Comparison of ENCODE assay signal across 8 cellular contexts in genomic region chr6:26597389-26597766, GRCh38. TPM values are rescaled to one million over a fixed set of nuclear protein-coding genes. Genes with fewer than 3 reads are reported as not detected.
DNase-seq lines count a peak whose midpoint lies in the region; ATAC-seq and TF ChIP-seq lines count a peak whose summit lies in the region.

No MANE protein-coding gene starts in this region.

- no peak for TF ChIP-seq POLR2A in gastrocnemius medialis (IDR thresholded peaks at IDR 0.05)

- peak overlapping the region; percentile 81 for H2AFZ ChIP-seq in DND-41 (ENCODE audit: low read depth, low read length)

- H3K4me2 ChIP-seq in DND-41 (ENCODE audit: insufficient read depth, low read length) = peak overlapping the region; percentile 93

- no peaks in the 10 kb centered on the region for H3K9me3 Mint-ChIP-seq in type B pancreatic cell
- no peaks in the 10 kb centered on the region for H3K9me3 Mint-ChIP-seq in activated naive CD8-positive, alpha-beta T cell treated with anti-CD3 and anti-CD28 coated beads for 36 hours

- H3K36me3 ChIP-seq in DND-41 (ENCODE audit: insufficient read depth, low read length) (peaks cover 24% of the 10 kb centered on the region), SJCRH30 (peaks cover 17% of the 10 kb centered on the region), gastrocnemius medialis (peaks cover 0 to 26% of the 10 kb centered on the region in 2 donors)

- H3K27me3 ChIP-seq in DND-41 (ENCODE audit: insufficient read depth, low read length, poor library complexity) (no peaks in the 10 kb centered on the region), SJCRH30 (no peaks in the 10 kb centered on the region), foreskin keratinocyte (peaks cover 1% of the 10 kb centered on the region), gastrocnemius medialis (peaks cover 17 to 23% (median 22%) of the 10 kb centered on the region in 3 donors)

- no peak for ATAC-seq in DND-41 (ENCODE audit: insufficient read depth, low read depth)
- ATAC-seq in foreskin keratinocyte = no peak
- no peak for ATAC-seq in gastrocnemius medialis

- no peak for TF ChIP-seq CTCF in DND-41 (IDR thresholded peaks at IDR 0.05; ENCODE audit: borderline replicate concordance, extremely low read depth, low read length, poor library complexity, severe bottlenecking)
- no peak for TF ChIP-seq CTCF in foreskin keratinocyte (conservative IDR thresholded peaks at IDR 0.05)
- no peak for TF ChIP-seq CTCF in gastrocnemius medialis (IDR thresholded peaks at IDR 0.05 in 4 of 5, conservative IDR thresholded peaks at IDR 0.05 in 1 of 5)
- TF ChIP-seq CTCF in type B pancreatic cell (conservative IDR thresholded peaks at IDR 0.05) = no peak

- H3K79me2 ChIP-seq in DND-41 (ENCODE audit: insufficient read depth, low read length) = peaks cover 21% of the 10 kb centered on the region

- no peak for DNase-seq in DND-41
- no peak for DNase-seq in SJCRH30
- no peak for DNase-seq in foreskin keratinocyte
- DNase-seq in gastrocnemius medialis = no peak
- no peak for DNase-seq in NCI-H1436 (lab: John Stamatoyannopoulos, UW)
- no peak for DNase-seq in type B pancreatic cell (ENCODE audit: extremely low spot score, unreplicated experiment)
- no peak for DNase-seq in activated naive CD8-positive, alpha-beta T cell treated with anti-CD3 and anti-CD28 coated beads for 36 hours
- no peak for DNase-seq in NCI-H82 treated with DMSO at 0.1 percent for 48 hours (lab: John Stamatoyannopoulos, UW; ENCODE audit: unreplicated experiment)

- H3K27ac Mint-ChIP-seq in type B pancreatic cell = no peak overlapping the region
- no peak overlapping the region for H3K27ac Mint-ChIP-seq in activated naive CD8-positive, alpha-beta T cell treated with anti-CD3 and anti-CD28 coated beads for 36 hours

- peaks cover 24% of the 10 kb centered on the region for H3K4me1 ChIP-seq in DND-41 (ENCODE audit: insufficient read depth, low read length)
- no peaks in the 10 kb centered on the region for H3K4me1 ChIP-seq in SJCRH30
- no peaks in the 10 kb centered on the region for H3K4me1 ChIP-seq in foreskin keratinocyte
- H3K4me1 ChIP-seq in gastrocnemius medialis = peaks cover 11 to 19% of the 10 kb centered on the region in 2 donors

- peaks cover 9% of the 10 kb centered on the region for H4K20me1 ChIP-seq in DND-41 (ENCODE audit: insufficient read depth, low read length)

- no peaks in the 10 kb centered on the region for H3K36me3 Mint-ChIP-seq in type B pancreatic cell
- H3K36me3 Mint-ChIP-seq in activated naive CD8-positive, alpha-beta T cell treated with anti-CD3 and anti-CD28 coated beads for 36 hours = peaks cover 32% of the 10 kb centered on the region

- no peaks in the 10 kb centered on the region for H3K4me1 Mint-ChIP-seq in type B pancreatic cell (ENCODE audit: unreplicated experiment)
- H3K4me1 Mint-ChIP-seq in activated naive CD8-positive, alpha-beta T cell treated with anti-CD3 and anti-CD28 coated beads for 36 hours = peaks cover 42% of the 10 kb centered on the region

- in situ Hi-C loops in gastrocnemius medialis (cut with MboI; ENCODE audit: low sequenced_read_pairs in 4 of 4) = loop anchor here in 3 of 4 donors (5.0 to 10.0 kb wide), 4 partner anchors 253 to 423 kb away; no protein-coding TSS in a partner anchor

- H3K27ac ChIP-seq in DND-41 (ENCODE audit: low read length) = peak overlapping the region; percentile 85
- H3K27ac ChIP-seq in SJCRH30 = peak overlapping the region; percentile 72
- peak overlapping the region; percentile 67 for H3K27ac ChIP-seq in foreskin keratinocyte
- H3K27ac ChIP-seq in gastrocnemius medialis = peak overlapping the region; percentile 86 to 93 (median 90)

- H3K4me3 ChIP-seq in DND-41 (ENCODE audit: low read depth in 1 of 2, low read length in 2 of 2) = peak overlapping the region; percentile 58 to 84; a peak in 3 of 4 replicates
- peak overlapping the region; percentile 82 for H3K4me3 ChIP-seq in SJCRH30
- peak overlapping the region; percentile 82 to 97 (median 90) for H3K4me3 ChIP-seq in gastrocnemius medialis

- H3K9me3 ChIP-seq in DND-41 (ENCODE audit: insufficient read depth, low read length, severe bottlenecking) = no peaks in the 10 kb centered on the region
- no peaks in the 10 kb centered on the region for H3K9me3 ChIP-seq in SJCRH30 (replicated peaks)
- H3K9me3 ChIP-seq in gastrocnemius medialis = no peaks in the 10 kb centered on the region

- intact Hi-C loops in gastrocnemius medialis (cut with DNase I; ENCODE audit: low total_unique reads) = loop anchor here (5.0 to 10.0 kb wide), 4 partner anchors 40 to 535 kb away; a partner anchor contains a TSS

- H3K27me3 Mint-ChIP-seq in type B pancreatic cell = peaks cover 27% of the 10 kb centered on the region
- H3K27me3 Mint-ChIP-seq in activated naive CD8-positive, alpha-beta T cell treated with anti-CD3 and anti-CD28 coated beads for 36 hours = peaks cover 5% of the 10 kb centered on the region

- no peak overlapping the region for H3K4me3 Mint-ChIP-seq in type B pancreatic cell
- no peak overlapping the region for H3K4me3 Mint-ChIP-seq in activated naive CD8-positive, alpha-beta T cell treated with anti-CD3 and anti-CD28 coated beads for 36 hours

- peak overlapping the region; percentile 73 for H3K9ac ChIP-seq in DND-41 (ENCODE audit: low read depth, low read length)

RNA-seq across cellular contexts. Expression of gene ABT1, which starts 0.6 kb away (rescaled TPM):
- total RNA-seq in SJCRH30 (2014; rRNA removed; shearing (Covaris generic)) = 26.6 and 30.7 TPM in 2 replicates
- total RNA-seq in foreskin keratinocyte = 21.0 and 22.2 TPM in 2 replicates
- 21.1 and 22.5 TPM in 2 replicates for polyA plus RNA-seq in foreskin keratinocyte
- total RNA-seq in gastrocnemius medialis = 10 to 100 TPM in 1 of 4 donors, 1 to 10 TPM in 3; 7.1 to 13.2 (median 9.5) TPM
- 21.4 and 23.9 TPM in 2 replicates for total RNA-seq in type B pancreatic cell (ENCODE audit: low replicate concordance)
- 10 to 100 TPM; 44.5 to 45.8 TPM for total RNA-seq in activated naive CD8-positive, alpha-beta T cell treated with anti-CD3 and anti-CD28 coated beads for 36 hours

RNA-seq across cellular contexts. Expression of gene HMGN4, which starts 59.2 kb away (rescaled TPM):
- total RNA-seq in SJCRH30 (2014; rRNA removed; shearing (Covaris generic)) = 52.2 and 53.8 TPM in 2 replicates
- total RNA-seq in foreskin keratinocyte (71.0 and 77.1 TPM in 2 replicates), gastrocnemius medialis (10 to 100 TPM; 20.1 to 58.7 (median 28.4) TPM), type B pancreatic cell (ENCODE audit: low replicate concordance) (31.7 and 37.6 TPM in 2 replicates)
- 35.9 and 43.7 TPM in 2 replicates for polyA plus RNA-seq in foreskin keratinocyte
- total RNA-seq in activated naive CD8-positive, alpha-beta T cell treated with anti-CD3 and anti-CD28 coated beads for 36 hours = 10 to 100 TPM; 89.2 to 90.1 TPM
